ENCODE assay signal across 8 cellular contexts in genomic region chr1:27044613-27045091, GRCh38. TPM values are rescaled to one million over a fixed set of nuclear protein-coding genes. Genes with fewer than 3 reads are reported as not detected.
A peak's percentile ranks its signal among the peaks of the same experiment; 100 is the strongest.
DNase-seq lines count a peak whose midpoint lies in the region; ATAC-seq and TF ChIP-seq lines count a peak whose summit lies in the region.

No MANE protein-coding gene starts in this region.

- H3K4me1 Mint-ChIP-seq in activated T-helper 17 cell treated with anti-CD3 and anti-CD28 coated beads, Interleukin-2, amount 50 U/mL, for 72 hours, result no peaks in the 10 kb centered on the region

- no peaks in the 10 kb centered on the region for H3K79me2 ChIP-seq in KMS-11 (ENCODE audit: insufficient read depth, low read depth)

- no peaks in the 10 kb centered on the region for H3K36me3 Mint-ChIP-seq in activated T-helper 17 cell treated with anti-CD3 and anti-CD28 coated beads, Interleukin-2, amount 50 U/mL, for 72 hours (ENCODE audit: low read depth)

- H2AFZ ChIP-seq in KMS-11 (ENCODE audit: low read depth), result peak overlapping the region; percentile 75; the same call in 1 of the 2 replicates

- H4K20me1 ChIP-seq in KMS-11 (ENCODE audit: insufficient read depth), result no peaks in the 10 kb centered on the region

- H3K9me3 Mint-ChIP-seq in activated T-helper 17 cell treated with anti-CD3 and anti-CD28 coated beads, Interleukin-2, amount 50 U/mL, for 72 hours, result no peaks in the 10 kb centered on the region

- peak; percentile 92 for ATAC-seq in activated T-helper 17 cell treated with anti-CD3 and anti-CD28 coated beads, Interleukin-2, amount 50 U/mL, for 72 hours (replicated peaks)
- ATAC-seq in foreskin keratinocyte (peak; percentile 73), GM21825 (IDR thresholded peaks at IDR 0.05; ENCODE audit: unreplicated experiment) (no peak)

- H3K9ac ChIP-seq in KMS-11, result no peak overlapping the region

- H3K27me3 Mint-ChIP-seq in activated T-helper 17 cell treated with anti-CD3 and anti-CD28 coated beads, Interleukin-2, amount 50 U/mL, for 72 hours, result no peaks in the 10 kb centered on the region

- peak overlapping the region; percentile 41 for H3K27ac Mint-ChIP-seq in activated T-helper 17 cell treated with anti-CD3 and anti-CD28 coated beads, Interleukin-2, amount 50 U/mL, for 72 hours

- H3K4me3 Mint-ChIP-seq in activated T-helper 17 cell treated with anti-CD3 and anti-CD28 coated beads, Interleukin-2, amount 50 U/mL, for 72 hours, result peak overlapping the region; percentile 73

- TF ChIP-seq CTCF in GM12874 (IDR thresholded peaks at IDR 0.05; ENCODE audit: insufficient read depth, low read depth, low read length) (peak; percentile 96), KMS-11 (conservative IDR thresholded peaks at IDR 0.05; ENCODE audit: low read depth, low read length) (peak; percentile 89), foreskin keratinocyte (conservative IDR thresholded peaks at IDR 0.05) (peak; percentile 97)

- no peak overlapping the region for H3K4me3 ChIP-seq in KMS-11 (IDR thresholded peaks at IDR 0.05; ENCODE audit: insufficient read depth, low read depth, low read length)

- H3K27ac ChIP-seq in KMS-11 (no peak overlapping the region), foreskin keratinocyte (no peak overlapping the region), substantia nigra (ENCODE audit: low read depth, low read length, poor library complexity, severe bottlenecking) (no peak overlapping the region)

- H3K4me2 ChIP-seq in KMS-11, result peak overlapping the region; percentile 34; the same call in 1 of the 2 replicates

- H3K27me3 ChIP-seq in KMS-11 (ENCODE audit: insufficient read depth, low read depth) (no peaks in the 10 kb centered on the region), foreskin keratinocyte (no peaks in the 10 kb centered on the region)

- peaks cover 9% of the 10 kb centered on the region for H3K4me1 ChIP-seq in KMS-11 (ENCODE audit: low read depth, poor library complexity, severe bottlenecking)
- peaks cover 4% of the 10 kb centered on the region for H3K4me1 ChIP-seq in foreskin keratinocyte

- no peaks in the 10 kb centered on the region for H3K36me3 ChIP-seq in KMS-11 (ENCODE audit: insufficient read depth)

- DNase-seq in RPMI7951 (ENCODE audit: low read depth) (peak; percentile 71), foreskin keratinocyte (peak; percentile 18 to 57), nucleus accumbens (lab: John Stamatoyannopoulos, UW) (peak in 53 of 56 donors; percentile 6 to 92 (median 69)), substantia nigra (lab: John Stamatoyannopoulos, UW) (peak in 47 of 49 donors; percentile 10 to 91 (median 69))

RNA-seq across cellular contexts. Expression of gene TENT5B, which starts 32.0 kb away (rescaled TPM):
- total RNA-seq in RPMI7951 (2014; rRNA removed; shearing (Covaris generic)), result 2.4 and 2.8 TPM in 2 replicates
- not detected for total RNA-seq in activated T-helper 17 cell treated with anti-CD3 and anti-CD28 coated beads, Interleukin-2, amount 50 U/mL, for 72 hours
- 55.8 and 59.5 TPM in 2 replicates for total RNA-seq in foreskin keratinocyte
- polyA plus RNA-seq in foreskin keratinocyte, result 46.7 and 50.3 TPM in 2 replicates

RNA-seq across cellular contexts. Expression of gene TRNP1, which starts 51.2 kb away (rescaled TPM):
- 4.2 and 4.6 TPM in 2 replicates for total RNA-seq in RPMI7951 (2014; rRNA removed; shearing (Covaris generic))
- total RNA-seq in activated T-helper 17 cell treated with anti-CD3 and anti-CD28 coated beads, Interleukin-2, amount 50 U/mL, for 72 hours, result not detected
- total RNA-seq in foreskin keratinocyte, result 72.3 and 79.0 TPM in 2 replicates
- polyA plus RNA-seq in foreskin keratinocyte, result 88.9 and 102 TPM in 2 replicates

Comparison
In these comparisons a context has a peak if more than half of its experiments do, and no peak if none do; other contexts are left out.
1. RNA of gene TENT5B, which starts 32.0 kb away (total RNA-seq): 55.8 to 59.5 TPM in foreskin keratinocyte; 2.4 to 2.8 TPM in RPMI7951 and not detected in activated T-helper 17 cell treated with anti-CD3 and anti-CD28 coated beads, Interleukin-2, amount 50 U/mL, for 72 hours; every median in the first group is over 10 times any median in the second.
2. RNA of gene TRNP1, which starts 51.2 kb away (total RNA-seq): 72.3 to 79.0 TPM in foreskin keratinocyte; 4.2 to 4.6 TPM in RPMI7951 and not detected in activated T-helper 17 cell treated with anti-CD3 and anti-CD28 coated beads, Interleukin-2, amount 50 U/mL, for 72 hours; every median in the first group is over 10 times any median in the second.
3. Peak in every context shown above with its lines, with median percentiles within 50 percentile points of each other: CTCF ChIP-seq and DNase-seq.